8 cellular contexts compared by ENCODE assay signal in the genomic region with DNA sequence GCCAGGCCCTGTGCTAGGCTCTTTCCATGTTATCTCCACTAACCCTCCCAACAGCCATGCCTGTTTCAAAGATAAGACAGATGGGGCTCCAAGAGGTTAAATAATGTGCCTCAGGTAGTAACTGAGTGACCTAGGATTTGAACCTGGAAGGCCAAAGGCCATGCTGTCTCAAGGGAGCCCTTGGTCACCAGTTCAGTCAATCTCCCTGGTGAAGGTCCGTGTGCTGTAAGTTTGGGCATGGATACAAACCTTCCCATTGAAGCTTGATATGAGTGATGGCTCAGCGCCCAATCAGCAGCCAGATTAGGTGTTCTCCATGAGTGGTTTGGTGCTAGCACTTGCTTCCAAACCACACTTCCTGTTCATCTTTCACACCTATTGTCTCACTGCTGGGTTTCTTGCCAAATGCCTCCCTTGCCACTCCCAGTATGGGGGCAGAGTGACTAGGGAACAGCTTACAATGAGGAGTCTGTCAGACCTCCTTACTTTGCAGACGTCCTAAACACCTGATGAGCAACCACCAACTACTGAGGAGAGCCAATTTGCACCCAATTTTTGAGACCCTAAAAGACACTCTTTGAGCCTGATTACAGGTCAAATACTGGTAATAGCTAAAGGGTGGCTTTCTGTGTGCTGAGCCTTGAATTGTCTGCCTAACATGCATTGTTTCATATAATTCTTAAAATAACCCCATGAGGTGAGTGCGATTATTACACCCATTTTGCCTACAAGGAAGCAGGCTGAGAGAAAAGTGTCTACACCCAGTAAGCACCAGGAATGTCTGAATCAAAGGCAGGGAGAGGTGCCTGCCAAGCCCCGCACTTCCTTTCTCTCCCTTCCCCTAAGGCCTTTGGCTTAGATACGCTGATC. TPM values are rescaled to one million over a fixed set of nuclear protein-coding genes. Genes with fewer than 3 reads are reported as not detected.
DNase-seq lines count a peak whose midpoint lies in the region; ATAC-seq and TF ChIP-seq lines count a peak whose summit lies in the region.

No MANE protein-coding gene starts in this region.

- H3K4me1 ChIP-seq in muscle layer of duodenum (ENCODE audit: control insufficient read depth in 1 of 2, insufficient read depth in 2 of 2, low read length in 2 of 2) (peaks cover 0 to 6% of the 10 kb centered on the region in 2 donors), vagina (peaks cover 27% of the 10 kb centered on the region)

- H3K4me3 Mint-ChIP-seq in T-helper 1 cell treated with Interleukin-12 subunit alpha and Interleukin-12 subunit beta and Interleukin-4 antibody, amounts not matched to agents 30 μg/mL and 1 μg/mL, for 36 hours: peak overlapping the region; percentile 40

- ATAC-seq in HG03565 (IDR thresholded peaks at IDR 0.05; ENCODE audit: unreplicated experiment) (peak; percentile 43), GM21526 (IDR thresholded peaks at IDR 0.05; ENCODE audit: low FRiP score, unreplicated experiment) (no peak)

- peaks cover 25% of the 10 kb centered on the region for H3K27me3 Mint-ChIP-seq in T-helper 1 cell treated with Interleukin-12 subunit alpha and Interleukin-12 subunit beta and Interleukin-4 antibody, amounts not matched to agents 30 μg/mL and 1 μg/mL, for 36 hours (ENCODE audit: low read depth)

- H3K36me3 ChIP-seq in muscle layer of duodenum (ENCODE audit: control insufficient read depth in 1 of 2, insufficient read depth in 2 of 2, low read length in 2 of 2) (no peaks in the 10 kb centered on the region), vagina (no peaks in the 10 kb centered on the region)

- no peaks in the 10 kb centered on the region for H3K36me3 Mint-ChIP-seq in T-helper 1 cell treated with Interleukin-12 subunit alpha and Interleukin-12 subunit beta and Interleukin-4 antibody, amounts not matched to agents 30 μg/mL and 1 μg/mL, for 36 hours (ENCODE audit: low read depth)

- DNase-seq in SIG-M5 treated with dmso at 0.1 percent for 504 hours (lab: John Stamatoyannopoulos, UW; ENCODE audit: unreplicated experiment): peak; percentile 11
- no peak for DNase-seq in SIG-M5 (lab: John Stamatoyannopoulos, UW)
- DNase-seq in cardiac fibroblast (ENCODE audit: low read depth in 2 of 2): peak; percentile 74 to 76
- DNase-seq in vagina (ENCODE audit: extremely low spot score in 2 of 2): no peak

- H3K4me3 ChIP-seq in cardiac fibroblast (replicated peaks in 1 of 2; ENCODE audit: low read depth in 2 of 2, low read length in 2 of 2) (no peak overlapping the region), muscle layer of duodenum (ENCODE audit: low read depth in 1 of 2, low read length in 2 of 2) (no peak overlapping the region), vagina (no peak overlapping the region)

- H3K27ac ChIP-seq in muscle layer of duodenum (ENCODE audit: low read length) (peak overlapping the region; percentile 50), vagina (peak overlapping the region; percentile 17)

- peaks cover 39% of the 10 kb centered on the region for H3K4me1 Mint-ChIP-seq in T-helper 1 cell treated with Interleukin-12 subunit alpha and Interleukin-12 subunit beta and Interleukin-4 antibody, amounts not matched to agents 30 μg/mL and 1 μg/mL, for 36 hours (ENCODE audit: low read depth)

- H3K9me3 Mint-ChIP-seq in T-helper 1 cell treated with Interleukin-12 subunit alpha and Interleukin-12 subunit beta and Interleukin-4 antibody, amounts not matched to agents 30 μg/mL and 1 μg/mL, for 36 hours: no peaks in the 10 kb centered on the region

- no peaks in the 10 kb centered on the region for H3K9me3 ChIP-seq in muscle layer of duodenum (ENCODE audit: control insufficient read depth in 1 of 2, low read length in 2 of 2)
- no peaks in the 10 kb centered on the region for H3K9me3 ChIP-seq in vagina

- H3K27me3 ChIP-seq in muscle layer of duodenum (ENCODE audit: low read depth, low read length): no peaks in the 10 kb centered on the region
- no peaks in the 10 kb centered on the region for H3K27me3 ChIP-seq in vagina

- intact Hi-C loops in vagina (cut with DNase I): no loop called here

- TF ChIP-seq CTCF in cardiac fibroblast (IDR thresholded peaks at IDR 0.05; ENCODE audit: low read depth, low read length) (peak; percentile 28), vagina (IDR thresholded peaks at IDR 0.05) (peak in 1 of 3 experiments; percentile 15)

- TF ChIP-seq POLR2A in vagina (IDR thresholded peaks at IDR 0.05): no peak

- H3K27ac Mint-ChIP-seq in T-helper 1 cell treated with Interleukin-12 subunit alpha and Interleukin-12 subunit beta and Interleukin-4 antibody, amounts not matched to agents 30 μg/mL and 1 μg/mL, for 36 hours: peak overlapping the region; percentile 86

RNA-seq across cellular contexts. Expression of a gene that starts 48.5 kb away (rescaled TPM):
- 884 TPM for total RNA-seq in vagina

RNA-seq across cellular contexts. Expression of a gene that starts 53.7 kb away (rescaled TPM):
- total RNA-seq in vagina: 249 TPM

Comparison
In these comparisons a context has a peak if more than half of its experiments do, and no peak if none do; other contexts are left out.
1. DNase-seq: peak in SIG-M5 treated with dmso at 0.1 percent for 504 hours (single experiment) and cardiac fibroblast (2 of 2); none in SIG-M5 (single experiment) and vagina (0 of 2).